ENCODE assay signal across 22 cellular contexts in the genomic region with DNA sequence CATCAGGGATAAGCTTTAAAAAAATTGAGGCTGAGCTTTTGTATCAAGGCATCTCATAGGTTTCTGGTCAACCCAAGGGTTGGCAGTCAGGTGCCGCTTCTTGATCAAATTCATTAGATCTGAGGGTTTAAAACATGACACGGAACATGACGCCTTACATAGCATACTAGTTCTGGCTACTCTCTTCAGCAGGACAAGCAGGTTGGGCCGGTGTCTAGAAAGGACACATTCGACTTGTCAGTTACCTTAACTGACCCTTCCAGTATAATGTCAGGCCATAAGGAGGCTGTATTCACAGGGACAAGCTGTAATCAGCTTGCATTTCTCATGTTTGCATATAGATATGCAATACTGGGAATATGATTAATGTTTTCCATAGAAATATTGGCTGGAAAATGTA.
"Had no signal": no experiment of that assay in that cellular context is flagged by ENCODE, and none has a peak within 500 bp of the region (broad histone marks: within the 10 kb centered on the region; RNA-seq: fewer than 3 reads in every experiment).

No MANE protein-coding gene starts in this region.

- ATAC-seq: effector memory CD8-positive, alpha-beta T cell; esophagus mucosa; gastrocnemius medialis; heart right ventricle; left cardiac atrium; left lung; left ventricle myocardium superior; lower lobe of right lung; mucosa of descending colon had no signal

- H3K4me1 ChIP-seq: colonic mucosa, esophagus squamous epithelium, gastrocnemius medialis, heart right ventricle, left lung, lower lobe of right lung had no signal

- H3K36me3 ChIP-seq: colonic mucosa, esophagus squamous epithelium, gastrocnemius medialis, heart right ventricle, left lung, lower lobe of right lung had no signal

- H3K4me3 ChIP-seq: colonic mucosa, esophagus squamous epithelium, gastrocnemius medialis, heart right ventricle, left lung, lower lobe of right lung, mucosa of descending colon had no signal

- DNase-seq: colonic mucosa; cortex of kidney; effector CD8-positive, alpha-beta T cell; effector memory CD8-positive, alpha-beta T cell; endodermal cell; erythroblast; esophagus squamous epithelium; foreskin fibroblast; foreskin melanocyte; gastrocnemius medialis; glutamatergic neuron; head of caudate nucleus; heart right ventricle; hippocampal formation; left cardiac atrium; left lung; left ventricle myocardium superior; lower lobe of right lung; mesenchymal stem cell; mucosa of descending colon had no signal

- H3K27ac ChIP-seq: colonic mucosa, epithelial cell of prostate, esophagus squamous epithelium, gastrocnemius medialis, heart right ventricle, left lung, lower lobe of right lung had no signal

- H3K9me3 ChIP-seq: colonic mucosa, esophagus squamous epithelium, gastrocnemius medialis, heart right ventricle, left lung, lower lobe of right lung, mucosa of descending colon had no signal

- H3K27me3 ChIP-seq: colonic mucosa, esophagus squamous epithelium, gastrocnemius medialis, left lung had no signal
